8 cellular contexts compared by ENCODE assay signal in genomic region chr3:97106652-97106989, GRCh38.
"Had no signal": no experiment of that assay in that cellular context is flagged by ENCODE, and none has a peak within 500 bp of the region (broad histone marks: within the 10 kb centered on the region; RNA-seq: fewer than 3 reads in every experiment).

No MANE protein-coding gene starts in this region.

- FAIRE-seq: HTR-8/SVneo, K562 had no signal

- H3K4me3 Mint-ChIP-seq: HFFc6 had no signal

- H3K9me3 ChIP-seq: HAP-1 had no signal

- H3K27ac ChIP-seq: GM23248 had no signal

- H2AFZ ChIP-seq: GM23248 had no signal

- ATAC-seq: HCT116, K562 had no signal

- H3K4me1 ChIP-seq: HAP-1 had no signal

- DNase-seq: GM23248, HFFc6, IMR-90, KG1 had no signal

- H3K36me3 ChIP-seq: HAP-1 had no signal

- H3K9ac ChIP-seq: GM23248 had no signal

- H3K4me3 ChIP-seq: GM23248, HAP-1, K562 had no signal

- H3K27ac Mint-ChIP-seq: HFFc6 had no signal
